23 cellular contexts compared by ENCODE assay signal in genomic region chr12:123934016-123934620, GRCh38.
"Had no signal": no experiment of that assay in that cellular context is flagged by ENCODE, and none has a peak within 500 bp of the region (broad histone marks: within the 10 kb centered on the region; RNA-seq: fewer than 3 reads in every experiment).

No MANE protein-coding gene starts in this region.

- H3K9me3 ChIP-seq: mucosa of descending colon, sigmoid colon, thoracic aorta had no signal

- H3K27ac ChIP-seq: neural progenitor cell, sigmoid colon, thoracic aorta had no signal

- H3K4me1 ChIP-seq: neural progenitor cell, sigmoid colon had no signal

- H3K27me3 Mint-ChIP-seq: brain, progenitor cell of endocrine pancreas, type B pancreatic cell had no signal

- H3K4me3 ChIP-seq: mucosa of descending colon, neural progenitor cell, sigmoid colon, smooth muscle cell, thoracic aorta had no signal

- H3K9ac ChIP-seq: neural progenitor cell had no signal

- ATAC-seq: activated CD8-positive, alpha-beta T cell treated with anti-CD3 and anti-CD28 coated beads, Interleukin-2, amount 10 ng/mL, durations not matched to agents 7 days and 5 days; activated naive CD4-positive, alpha-beta T cell treated with anti-CD3 and anti-CD28 coated beads, Interleukin-2, amount 50 U/mL, for 72 hours; left cardiac atrium had no signal

- H3K4me2 ChIP-seq: neural progenitor cell, smooth muscle cell had no signal

- H3K36me3 Mint-ChIP-seq: activated naive CD4-positive, alpha-beta T cell treated with anti-CD3 and anti-CD28 coated beads, Interleukin-2, amount 50 U/mL, for 72 hours had no signal

- H3K27ac Mint-ChIP-seq: activated CD8-positive, alpha-beta T cell treated with anti-CD3 and anti-CD28 coated beads, Interleukin-2, amount 10 ng/mL, durations not matched to agents 7 days and 5 days; activated naive CD4-positive, alpha-beta T cell treated with anti-CD3 and anti-CD28 coated beads, Interleukin-2, amount 50 U/mL, for 72 hours; memory B cell; neural progenitor cell; progenitor cell of endocrine pancreas; type B pancreatic cell had no signal

- H3K4me1 Mint-ChIP-seq: brain had no signal

- DNase-seq: activated CD4-positive, alpha-beta T cell treated with anti-CD3 and anti-CD28 coated beads for 1 hour; activated CD4-positive, alpha-beta T cell treated with anti-CD3 and anti-CD28 coated beads, Interleukin-2, amount 50 U/mL, for 1 hour; activated CD8-positive, alpha-beta T cell treated with anti-CD3 and anti-CD28 coated beads, Interleukin-2, amount 10 ng/mL, durations not matched to agents 7 days and 5 days; activated T-cell treated with anti-CD3 and anti-CD28 coated beads, Interleukin-2, amount 50 U/mL, for 1 hour; dermis blood vessel endothelial cell; effector CD8-positive, alpha-beta T cell; erythroblast; glutamatergic neuron; hippocampal formation; left cardiac atrium; mucosa of descending colon; retina; sigmoid colon; stimulated activated CD4-positive, alpha-beta T cell treated with anti-CD3 and anti-CD28 coated beads, Interleukin-15, amount 100 ng/mL, for 24 hours; stimulated activated naive CD4-positive, alpha-beta T cell had no signal

- H3K4me3 Mint-ChIP-seq: activated CD8-positive, alpha-beta T cell treated with anti-CD3 and anti-CD28 coated beads, Interleukin-2, amount 10 ng/mL, durations not matched to agents 7 days and 5 days; brain; memory B cell; neural progenitor cell; type B pancreatic cell had no signal

- H3K9me3 Mint-ChIP-seq: activated naive CD4-positive, alpha-beta T cell treated with anti-CD3 and anti-CD28 coated beads, Interleukin-2, amount 50 U/mL, for 72 hours; brain; memory B cell; type B pancreatic cell had no signal

- H3K36me3 ChIP-seq: neural progenitor cell had no signal

- H3K27me3 ChIP-seq: sigmoid colon had no signal
